ENCODE assay signal across 8 cellular contexts in genomic region chr3:8503461-8503860, GRCh38. TPM values are rescaled to one million over a fixed set of nuclear protein-coding genes. Genes with fewer than 3 reads are reported as not detected.
DNase-seq lines count a peak whose midpoint lies in the region; ATAC-seq and TF ChIP-seq lines count a peak whose summit lies in the region.

No MANE protein-coding gene starts in this region.

- H3K36me3 ChIP-seq in BE2C = no peaks in the 10 kb centered on the region

- in situ Hi-C loops in SK-MEL-5 (cut with HindIII; ENCODE audit: low pct_unique_long_range_greater_than_20kb, low sequenced_read_pairs) = no loop called here

- no peaks in the 10 kb centered on the region for H3K9me3 ChIP-seq in BE2C

- peak; percentile 15 for DNase-seq in SK-MEL-5 (ENCODE audit: low read depth, low spot score)
- peak; percentile 65 for DNase-seq in glomerular visceral epithelial cell (ENCODE audit: extremely low spot score)
- DNase-seq in SIG-M5 treated with dmso at 0.1 percent for 504 hours (lab: John Stamatoyannopoulos, UW; ENCODE audit: unreplicated experiment) = no peak
- DNase-seq in BE2C = no peak
- DNase-seq in activated CD4-positive, alpha-beta T cell treated with anti-CD3 and anti-CD28 coated beads for 1 hour = no peak

- H3K4me3 Mint-ChIP-seq in stimulated activated memory B cell treated with anti-CD40 and anti-IgM and Interleukin-4, amounts not matched to agents 10 μg/mL and 1 μg/mL and 100 μg/mL, for 72 hours = peak overlapping the region; percentile 47

- peaks cover 56% of the 10 kb centered on the region for H3K4me1 Mint-ChIP-seq in stimulated activated memory B cell treated with anti-CD40 and anti-IgM and Interleukin-4, amounts not matched to agents 10 μg/mL and 1 μg/mL and 100 μg/mL, for 72 hours

- peak; percentile 8 for ATAC-seq in GM19351 (IDR thresholded peaks at IDR 0.05; ENCODE audit: unreplicated experiment)
- no peak for ATAC-seq in stimulated activated memory B cell treated with anti-CD40 and anti-IgM and Interleukin-4, amounts not matched to agents 10 μg/mL and 1 μg/mL and 100 μg/mL, for 72 hours
- no peak for ATAC-seq in HG03280 (IDR thresholded peaks at IDR 0.05; ENCODE audit: unreplicated experiment)

- H3K36me3 Mint-ChIP-seq in stimulated activated memory B cell treated with anti-CD40 and anti-IgM and Interleukin-4, amounts not matched to agents 10 μg/mL and 1 μg/mL and 100 μg/mL, for 72 hours = no peaks in the 10 kb centered on the region

- no peaks in the 10 kb centered on the region for H3K4me1 ChIP-seq in BE2C

- H3K27me3 ChIP-seq in BE2C = no peaks in the 10 kb centered on the region

- H3K9me3 Mint-ChIP-seq in stimulated activated memory B cell treated with anti-CD40 and anti-IgM and Interleukin-4, amounts not matched to agents 10 μg/mL and 1 μg/mL and 100 μg/mL, for 72 hours = no peaks in the 10 kb centered on the region

- TF ChIP-seq CTCF in BE2C (IDR thresholded peaks at IDR 0.05; ENCODE audit: low read depth, low read length) = no peak

- no peak overlapping the region for H3K4me3 ChIP-seq in BE2C (ENCODE audit: low read depth, low read length)

- peak overlapping the region; percentile 95 for H3K27ac Mint-ChIP-seq in stimulated activated memory B cell treated with anti-CD40 and anti-IgM and Interleukin-4, amounts not matched to agents 10 μg/mL and 1 μg/mL and 100 μg/mL, for 72 hours

- H3K27me3 Mint-ChIP-seq in stimulated activated memory B cell treated with anti-CD40 and anti-IgM and Interleukin-4, amounts not matched to agents 10 μg/mL and 1 μg/mL and 100 μg/mL, for 72 hours = no peaks in the 10 kb centered on the region

RNA-seq across cellular contexts. Expression of gene LMCD1, which starts 1.8 kb away (rescaled TPM):
- total RNA-seq in SK-MEL-5 (2014; rRNA removed; shearing (Covaris generic)) = 24.3 and 28.0 TPM in 2 replicates
- 56.3 and 62.1 TPM in 2 replicates for polyA plus RNA-seq in SK-MEL-5 (2015; cell fraction: cytosol; rRNA removed)
- 9.1 and 17.4 TPM in 2 replicates for polyA plus RNA-seq in SK-MEL-5 (2015; cell fraction: nucleus; rRNA removed)
- 8.1 TPM for polyA plus RNA-seq in BE2C (2012; ENCODE audit: insufficient read depth, insufficient read length, low read depth)

Comparison
In these comparisons a context has a peak if more than half of its experiments do, and no peak if none do; other contexts are left out.
1. DNase-seq: peak in SK-MEL-5 (single experiment) and glomerular visceral epithelial cell (single experiment); none in SIG-M5 treated with dmso at 0.1 percent for 504 hours (single experiment), BE2C (single experiment) and activated CD4-positive, alpha-beta T cell treated with anti-CD3 and anti-CD28 coated beads for 1 hour (single experiment).